Comparison of ENCODE assay signal across 2 cellular contexts in the genomic region with DNA sequence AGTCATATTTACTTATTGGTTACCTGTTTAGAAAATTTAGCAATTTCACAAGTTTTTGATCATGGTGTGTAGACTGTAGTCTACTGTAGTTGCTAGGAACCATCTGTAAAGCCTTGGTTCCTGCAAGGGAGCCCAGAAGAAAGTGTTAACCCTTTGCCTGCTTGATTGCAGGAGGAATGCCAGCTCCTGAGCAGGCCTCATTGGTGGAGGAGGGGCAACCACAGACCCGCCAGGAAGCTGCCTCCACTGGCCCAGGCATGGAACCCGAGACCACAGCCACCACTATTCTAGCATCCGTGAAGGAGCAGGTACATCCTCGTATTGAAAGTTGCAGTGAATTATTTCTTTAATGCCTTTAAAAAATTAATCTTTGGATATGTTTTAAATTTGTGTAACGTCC.
TF ChIP-seq lines count a peak whose summit lies in the region.

No MANE protein-coding gene starts in this region.

TF ChIP-seq in GM23338, 12 proteins besides CTCF, POLR2A, EP300 and RAD21 (continued from another document):
- TF ChIP-seq, protein P1, sequence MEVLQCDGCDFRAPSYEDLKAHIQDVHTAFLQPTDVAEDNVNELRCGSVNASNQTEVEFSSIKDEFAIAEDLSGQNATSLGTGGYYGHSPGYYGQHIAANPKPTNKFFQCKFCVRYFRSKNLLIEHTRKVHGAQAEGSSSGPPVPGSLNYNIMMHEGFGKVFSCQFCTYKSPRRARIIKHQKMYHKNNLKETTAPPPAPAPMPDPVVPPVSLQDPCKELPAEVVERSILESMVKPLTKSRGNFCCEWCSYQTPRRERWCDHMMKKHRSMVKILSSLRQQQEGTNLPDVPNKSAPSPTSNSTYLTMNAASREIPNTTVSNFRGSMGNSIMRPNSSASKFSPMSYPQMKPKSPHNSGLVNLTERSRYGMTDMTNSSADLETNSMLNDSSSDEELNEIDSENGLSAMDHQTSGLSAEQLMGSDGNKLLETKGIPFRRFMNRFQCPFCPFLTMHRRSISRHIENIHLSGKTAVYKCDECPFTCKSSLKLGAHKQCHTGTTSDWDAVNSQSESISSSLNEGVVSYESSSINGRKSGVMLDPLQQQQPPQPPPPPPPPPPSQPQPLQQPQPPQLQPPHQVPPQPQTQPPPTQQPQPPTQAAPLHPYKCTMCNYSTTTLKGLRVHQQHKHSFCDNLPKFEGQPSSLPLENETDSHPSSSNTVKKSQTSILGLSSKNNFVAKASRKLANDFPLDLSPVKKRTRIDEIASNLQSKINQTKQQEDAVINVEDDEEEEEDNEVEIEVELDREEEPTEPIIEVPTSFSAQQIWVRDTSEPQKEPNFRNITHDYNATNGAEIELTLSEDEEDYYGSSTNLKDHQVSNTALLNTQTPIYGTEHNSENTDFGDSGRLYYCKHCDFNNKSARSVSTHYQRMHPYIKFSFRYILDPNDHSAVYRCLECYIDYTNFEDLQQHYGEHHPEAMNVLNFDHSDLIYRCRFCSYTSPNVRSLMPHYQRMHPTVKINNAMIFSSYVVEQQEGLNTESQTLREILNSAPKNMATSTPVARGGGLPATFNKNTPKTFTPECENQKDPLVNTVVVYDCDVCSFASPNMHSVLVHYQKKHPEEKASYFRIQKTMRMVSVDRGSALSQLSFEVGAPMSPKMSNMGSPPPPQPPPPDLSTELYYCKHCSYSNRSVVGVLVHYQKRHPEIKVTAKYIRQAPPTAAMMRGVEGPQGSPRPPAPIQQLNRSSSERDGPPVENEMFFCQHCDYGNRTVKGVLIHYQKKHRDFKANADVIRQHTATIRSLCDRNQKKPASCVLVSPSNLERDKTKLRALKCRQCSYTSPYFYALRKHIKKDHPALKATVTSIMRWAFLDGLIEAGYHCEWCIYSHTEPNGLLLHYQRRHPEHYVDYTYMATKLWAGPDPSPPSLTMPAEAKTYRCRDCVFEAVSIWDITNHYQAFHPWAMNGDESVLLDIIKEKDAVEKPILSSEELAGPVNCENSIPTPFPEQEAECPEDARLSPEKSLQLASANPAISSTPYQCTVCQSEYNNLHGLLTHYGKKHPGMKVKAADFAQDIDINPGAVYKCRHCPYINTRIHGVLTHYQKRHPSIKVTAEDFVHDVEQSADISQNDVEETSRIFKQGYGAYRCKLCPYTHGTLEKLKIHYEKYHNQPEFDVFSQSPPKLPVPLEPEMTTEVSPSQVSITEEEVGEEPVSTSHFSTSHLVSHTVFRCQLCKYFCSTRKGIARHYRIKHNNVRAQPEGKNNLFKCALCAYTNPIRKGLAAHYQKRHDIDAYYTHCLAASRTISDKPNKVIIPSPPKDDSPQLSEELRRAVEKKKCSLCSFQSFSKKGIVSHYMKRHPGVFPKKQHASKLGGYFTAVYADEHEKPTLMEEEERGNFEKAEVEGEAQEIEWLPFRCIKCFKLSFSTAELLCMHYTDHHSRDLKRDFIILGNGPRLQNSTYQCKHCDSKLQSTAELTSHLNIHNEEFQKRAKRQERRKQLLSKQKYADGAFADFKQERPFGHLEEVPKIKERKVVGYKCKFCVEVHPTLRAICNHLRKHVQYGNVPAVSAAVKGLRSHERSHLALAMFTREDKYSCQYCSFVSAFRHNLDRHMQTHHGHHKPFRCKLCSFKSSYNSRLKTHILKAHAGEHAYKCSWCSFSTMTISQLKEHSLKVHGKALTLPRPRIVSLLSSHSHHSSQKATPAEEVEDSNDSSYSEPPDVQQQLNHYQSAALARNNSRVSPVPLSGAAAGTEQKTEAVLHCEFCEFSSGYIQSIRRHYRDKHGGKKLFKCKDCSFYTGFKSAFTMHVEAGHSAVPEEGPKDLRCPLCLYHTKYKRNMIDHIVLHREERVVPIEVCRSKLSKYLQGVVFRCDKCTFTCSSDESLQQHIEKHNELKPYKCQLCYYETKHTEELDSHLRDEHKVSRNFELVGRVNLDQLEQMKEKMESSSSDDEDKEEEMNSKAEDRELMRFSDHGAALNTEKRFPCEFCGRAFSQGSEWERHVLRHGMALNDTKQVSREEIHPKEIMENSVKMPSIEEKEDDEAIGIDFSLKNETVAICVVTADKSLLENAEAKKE (CRISPR knock-in tag; IDR thresholded peaks at IDR 0.05) = peak; percentile 67; the same call in 1 of the 2 replicates
- no peak for TF ChIP-seq NANOG (IDR thresholded peaks at IDR 0.05; ENCODE audit: borderline replicate concordance)

TF ChIP-seq in WTC11, 78 proteins besides CTCF, POLR2A, EP300 and RAD21 (continued from another document):
- TF ChIP-seq, protein P2, sequence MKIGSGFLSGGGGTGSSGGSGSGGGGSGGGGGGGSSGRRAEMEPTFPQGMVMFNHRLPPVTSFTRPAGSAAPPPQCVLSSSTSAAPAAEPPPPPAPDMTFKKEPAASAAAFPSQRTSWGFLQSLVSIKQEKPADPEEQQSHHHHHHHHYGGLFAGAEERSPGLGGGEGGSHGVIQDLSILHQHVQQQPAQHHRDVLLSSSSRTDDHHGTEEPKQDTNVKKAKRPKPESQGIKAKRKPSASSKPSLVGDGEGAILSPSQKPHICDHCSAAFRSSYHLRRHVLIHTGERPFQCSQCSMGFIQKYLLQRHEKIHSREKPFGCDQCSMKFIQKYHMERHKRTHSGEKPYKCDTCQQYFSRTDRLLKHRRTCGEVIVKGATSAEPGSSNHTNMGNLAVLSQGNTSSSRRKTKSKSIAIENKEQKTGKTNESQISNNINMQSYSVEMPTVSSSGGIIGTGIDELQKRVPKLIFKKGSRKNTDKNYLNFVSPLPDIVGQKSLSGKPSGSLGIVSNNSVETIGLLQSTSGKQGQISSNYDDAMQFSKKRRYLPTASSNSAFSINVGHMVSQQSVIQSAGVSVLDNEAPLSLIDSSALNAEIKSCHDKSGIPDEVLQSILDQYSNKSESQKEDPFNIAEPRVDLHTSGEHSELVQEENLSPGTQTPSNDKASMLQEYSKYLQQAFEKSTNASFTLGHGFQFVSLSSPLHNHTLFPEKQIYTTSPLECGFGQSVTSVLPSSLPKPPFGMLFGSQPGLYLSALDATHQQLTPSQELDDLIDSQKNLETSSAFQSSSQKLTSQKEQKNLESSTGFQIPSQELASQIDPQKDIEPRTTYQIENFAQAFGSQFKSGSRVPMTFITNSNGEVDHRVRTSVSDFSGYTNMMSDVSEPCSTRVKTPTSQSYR (CRISPR knock-in tag; IDR thresholded peaks at IDR 0.05) = 0 out of 2 replicates have a peak, but pooled peaks have one; percentile 25
